Comparison of ENCODE assay signal across 8 cellular contexts in the genomic region with DNA sequence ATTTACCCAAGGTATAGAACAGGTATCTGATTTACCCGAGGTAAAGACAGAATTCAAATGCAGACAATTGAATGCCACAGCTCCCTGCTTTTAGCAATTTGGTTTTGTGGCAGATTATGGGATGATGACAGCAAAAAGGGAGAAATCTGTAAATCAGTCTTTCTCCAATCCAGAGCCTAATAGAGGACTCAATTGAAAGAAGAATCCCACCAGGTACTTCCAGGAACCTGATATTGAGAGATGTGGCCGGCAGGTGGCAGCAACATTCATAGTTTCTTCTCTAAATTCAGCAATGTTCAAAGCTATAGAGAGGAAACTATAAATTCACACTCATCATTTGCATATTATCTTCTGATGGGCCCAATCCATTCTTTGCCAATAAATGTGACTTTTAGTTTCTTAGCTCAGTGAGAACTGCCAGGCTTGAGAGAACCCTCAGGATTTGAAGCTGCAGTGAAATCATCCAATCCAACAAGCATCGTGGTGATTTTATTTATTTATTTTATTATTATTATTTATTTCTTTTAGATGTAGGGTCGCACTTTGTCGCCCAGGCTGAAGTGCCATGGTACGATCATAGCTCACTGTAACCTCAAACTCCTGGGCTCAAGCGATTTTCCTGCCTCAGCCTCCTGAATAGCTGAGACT. TPM values are rescaled to one million over a fixed set of nuclear protein-coding genes. Genes with fewer than 3 reads are reported as not detected.
DNase-seq lines count a peak whose midpoint lies in the region; ATAC-seq and TF ChIP-seq lines count a peak whose summit lies in the region.

No MANE protein-coding gene starts in this region.

- CTCF ChIA-PET in CD8-positive, alpha-beta T cell (lab: Charles Lee), result interaction anchor here (0.6 to 11.4 kb wide), 37 partner anchors 9 to 843 kb away, joined by 3 to 112 read pairs (median 3); a partner anchor contains a TSS
- CTCF ChIA-PET in OCI-LY7 (lab: Charles Lee; ENCODE audit: unreplicated experiment), result interaction anchor here (0.6 to 1.1 kb wide), 3 partner anchors 42 to 599 kb away, joined by 3 read pairs; no protein-coding TSS in a partner anchor

- no peak overlapping the region for H3K27ac ChIP-seq in CD8-positive, alpha-beta T cell (ENCODE audit: low read depth, low read length)
- H3K27ac ChIP-seq in OCI-LY7 (ENCODE audit: low read depth, low read length, poor library complexity, severe bottlenecking) (no peak overlapping the region), esophagus squamous epithelium (no peak overlapping the region), neural cell (ENCODE audit: low read length) (no peak overlapping the region)

- TF ChIP-seq EP300 in neural cell (conservative IDR thresholded peaks at IDR 0.05; ENCODE audit: poor library complexity, severe bottlenecking), result no peak

- POLR2A ChIA-PET in CD8-positive, alpha-beta T cell (lab: Charles Lee), result interaction anchor here (1.0 to 1.4 kb wide), 4 partner anchors 10 to 517 kb away, joined by 3 to 5 read pairs (median 4); a partner anchor contains a TSS
- POLR2A ChIA-PET in OCI-LY7 (lab: Charles Lee), result interaction anchor here (0.7 to 1.5 kb wide), 3 partner anchors 10 to 220 kb away, joined by 3 to 5 read pairs (median 3); a partner anchor contains a TSS

- DNase-seq in CD8-positive, alpha-beta T cell, result peak; percentile 50 to 83 (median 73)
- DNase-seq in Jurkat, Clone E6-1 (ENCODE audit: low read depth, low spot score), result peak; percentile 66
- DNase-seq in OCI-LY7 (ENCODE audit: low spot score) (peak; percentile 77), esophagus squamous epithelium (lab: John Stamatoyannopoulos, UW) (no peak), superior temporal gyrus (ENCODE audit: extremely low spot score) (peak; percentile 83), cortex of kidney (lab: John Stamatoyannopoulos, UW) (no peak)
- peak; percentile 78 for DNase-seq in activated CD8-positive, alpha-beta memory T cell treated with anti-CD3 and anti-CD28 coated beads, Interleukin-2, amount 50 U/mL, for 48 hours

- peak; percentile 74 for TF ChIP-seq RAD21 in neural cell (conservative IDR thresholded peaks at IDR 0.05)

- ATAC-seq in CD8-positive, alpha-beta T cell, result peak; percentile 75

- no peaks in the 10 kb centered on the region for H3K36me3 ChIP-seq in CD8-positive, alpha-beta T cell (ENCODE audit: insufficient read depth, low read length)
- H3K36me3 ChIP-seq in OCI-LY7 (ENCODE audit: insufficient read depth, low read length) (no peaks in the 10 kb centered on the region), esophagus squamous epithelium (no peaks in the 10 kb centered on the region), neural cell (ENCODE audit: insufficient read depth, low read length) (no peaks in the 10 kb centered on the region)

- H3K36me3 Mint-ChIP-seq in CD8-positive, alpha-beta T cell, result no peaks in the 10 kb centered on the region

- no peak overlapping the region for H3K27ac Mint-ChIP-seq in CD8-positive, alpha-beta T cell

- no peak overlapping the region for H3K4me3 Mint-ChIP-seq in CD8-positive, alpha-beta T cell

- H3K4me2 ChIP-seq in OCI-LY7 (ENCODE audit: low read length), result no peak overlapping the region
- H3K4me2 ChIP-seq in neural cell (ENCODE audit: low read length), result no peak overlapping the region

- intact Hi-C loops in CD8-positive, alpha-beta T cell (cut with DNase I, micrococcal nuclease), result loop anchor here (1.0 kb wide), 3 partner anchors 111 to 518 kb away; no protein-coding TSS in a partner anchor
- intact Hi-C loops in OCI-LY7 (cut with micrococcal nuclease; ENCODE audit: unreplicated experiment) (loop anchor here (2.0 to 5.0 kb wide), 2 partner anchors 243 to 518 kb away; no protein-coding TSS in a partner anchor), esophagus squamous epithelium (cut with DNase I) (no loop called here)

- H3K4me3 ChIP-seq in CD8-positive, alpha-beta T cell (ENCODE audit: low read depth, low read length), result no peak overlapping the region
- no peak overlapping the region for H3K4me3 ChIP-seq in Jurkat, Clone E6-1 (ENCODE audit: low read length)
- H3K4me3 ChIP-seq in OCI-LY7 (ENCODE audit: low read depth, low read length, poor library complexity, severe bottlenecking), result no peak overlapping the region
- H3K4me3 ChIP-seq in esophagus squamous epithelium, result no peak overlapping the region
- H3K4me3 ChIP-seq in neural cell (ENCODE audit: low read length), result no peak overlapping the region

- H3K9me3 Mint-ChIP-seq in CD8-positive, alpha-beta T cell, result no peaks in the 10 kb centered on the region

- no peaks in the 10 kb centered on the region for H4K20me1 ChIP-seq in OCI-LY7 (ENCODE audit: insufficient read depth, low read length)
- no peaks in the 10 kb centered on the region for H4K20me1 ChIP-seq in neural cell (ENCODE audit: insufficient read depth)

- H3K4me1 ChIP-seq in CD8-positive, alpha-beta T cell (ENCODE audit: insufficient read depth, low read length), result no peaks in the 10 kb centered on the region
- H3K4me1 ChIP-seq in OCI-LY7 (ENCODE audit: insufficient read depth, low read length, poor library complexity, severe bottlenecking) (no peaks in the 10 kb centered on the region), esophagus squamous epithelium (peaks cover 0 to 3% (median 0%) of the 10 kb centered on the region in 3 donors)

- H3K9me2 ChIP-seq in OCI-LY7 (ENCODE audit: insufficient read depth, low read length) (no peaks in the 10 kb centered on the region), neural cell (ENCODE audit: insufficient read depth, low read length) (no peaks in the 10 kb centered on the region)

- 35 to 53% methylated on average over 7 of the region's 7 CpGs for WGBS in esophagus squamous epithelium, 2 donors

- TF ChIP-seq POLR2A in esophagus squamous epithelium (IDR thresholded peaks at IDR 0.05), result no peak

- H3K79me2 ChIP-seq in OCI-LY7 (ENCODE audit: insufficient read depth, low read depth, low read length) (no peaks in the 10 kb centered on the region), neural cell (replicated peaks; ENCODE audit: insufficient read depth, low read length) (no peaks in the 10 kb centered on the region)

- no peaks in the 10 kb centered on the region for H3K27me3 Mint-ChIP-seq in CD8-positive, alpha-beta T cell (ENCODE audit: low read depth)

- peaks cover 2% of the 10 kb centered on the region for H3K4me1 Mint-ChIP-seq in CD8-positive, alpha-beta T cell (ENCODE audit: low read depth)

- BruUV-seq in OCI-LY7 (replicated peaks; lab: Mats Ljungman, UMichigan), result no TSS peak

- no peaks in the 10 kb centered on the region for H3K9me3 ChIP-seq in CD8-positive, alpha-beta T cell (ENCODE audit: low read length)
- no peaks in the 10 kb centered on the region for H3K9me3 ChIP-seq in OCI-LY7 (ENCODE audit: low read length)
- no peaks in the 10 kb centered on the region for H3K9me3 ChIP-seq in esophagus squamous epithelium
- no peaks in the 10 kb centered on the region for H3K9me3 ChIP-seq in neural cell (ENCODE audit: low read length)

- H3K27me3 ChIP-seq in CD8-positive, alpha-beta T cell (ENCODE audit: insufficient read depth, low read length), result no peaks in the 10 kb centered on the region
- no peaks in the 10 kb centered on the region for H3K27me3 ChIP-seq in esophagus squamous epithelium
- H3K27me3 ChIP-seq in neural cell (ENCODE audit: insufficient read depth, low read depth, low read length), result no peaks in the 10 kb centered on the region

- no peak overlapping the region for H2AFZ ChIP-seq in OCI-LY7 (ENCODE audit: low read length)
- no peak overlapping the region for H2AFZ ChIP-seq in neural cell (ENCODE audit: low read depth, low read length)

- peak; percentile 79 for TF ChIP-seq CTCF in CD8-positive, alpha-beta T cell (IDR thresholded peaks at IDR 0.05)
- peak; percentile 92 for TF ChIP-seq CTCF in OCI-LY7 (conservative IDR thresholded peaks at IDR 0.05; ENCODE audit: low read length)
- peak; percentile 48 to 67 (median 58) for TF ChIP-seq CTCF in esophagus squamous epithelium (IDR thresholded peaks at IDR 0.05)
- peak; percentile 82 for TF ChIP-seq CTCF in neural cell (IDR thresholded peaks at IDR 0.05; ENCODE audit: poor library complexity, severe bottlenecking)

- no peak overlapping the region for H3K9ac ChIP-seq in neural cell (ENCODE audit: low read length)

- no peaks in the 10 kb centered on the region for H3F3A ChIP-seq in neural cell (ENCODE audit: insufficient read depth, low read length, poor library complexity, severe bottlenecking)

TF ChIP-seq in neural cell, 6 proteins besides CTCF, POLR2A, EP300 and RAD21:
- no peak for TF ChIP-seq MXI1 (conservative IDR thresholded peaks at IDR 0.05; ENCODE audit: poor library complexity, severe bottlenecking)
- peak; percentile 85 for TF ChIP-seq SMC3 (conservative IDR thresholded peaks at IDR 0.05; ENCODE audit: poor library complexity)

RNA-seq across cellular contexts. Expression of a gene that starts 9.8 kb away (rescaled TPM):
- total RNA-seq in CD8-positive, alpha-beta T cell, result 10 to 100 TPM; 19.3 to 25.2 TPM
- polyA plus RNA-seq in Jurkat, Clone E6-1 (2012; ENCODE audit: insufficient read depth, insufficient read length), result 15.8 TPM
- total RNA-seq in OCI-LY7 (2014; rRNA removed; shearing (Covaris generic)), result 16.7 and 17.8 TPM in 2 replicates
- total RNA-seq in OCI-LY7 (2022), result 44.9 and 47.3 TPM in 2 replicates
- 10 to 100 TPM; 33.4 to 41.0 (median 36.3) TPM for total RNA-seq in esophagus squamous epithelium
- polyA plus RNA-seq in neural cell, result 7.8 and 7.9 TPM in 2 replicates
- polyA minus RNA-seq in neural cell, result 13.9 and 15.5 TPM in 2 replicates

RNA-seq across cellular contexts. Expression of a gene that starts 30.9 kb away (rescaled TPM):
- total RNA-seq in CD8-positive, alpha-beta T cell, result 1 to 10 TPM; 2.1 to 2.3 TPM
- polyA plus RNA-seq in Jurkat, Clone E6-1 (2012; ENCODE audit: insufficient read depth, insufficient read length), result 33.2 TPM
- 25.9 and 26.9 TPM in 2 replicates for total RNA-seq in OCI-LY7 (2014; rRNA removed; shearing (Covaris generic))
- 20.5 and 26.5 TPM in 2 replicates for total RNA-seq in OCI-LY7 (2022)
- total RNA-seq in esophagus squamous epithelium, result 10 to 100 TPM; 10.7 to 18.8 (median 15.6) TPM
- 6.4 and 12.8 TPM in 2 replicates for polyA plus RNA-seq in neural cell
- polyA minus RNA-seq in neural cell, result 19.0 and 19.3 TPM in 2 replicates

Comparison
In these comparisons a context has a peak if more than half of its experiments do, and no peak if none do; other contexts are left out.
1. DNase-seq: peak in CD8-positive, alpha-beta T cell (7 of 7), Jurkat, Clone E6-1 (single experiment), OCI-LY7 (single experiment), activated CD8-positive, alpha-beta memory T cell treated with anti-CD3 and anti-CD28 coated beads, Interleukin-2, amount 50 U/mL, for 48 hours (single experiment) and superior temporal gyrus (single experiment); none in esophagus squamous epithelium (single experiment) and cortex of kidney (single experiment).
2. Peak in every context shown above with its lines, with median percentiles within 50 percentile points of each other: CTCF ChIP-seq.